Comparison of ENCODE assay signal across 33 cellular contexts in genomic region chr6:32905078-32905477, GRCh38. TPM values are rescaled to one million over a fixed set of nuclear protein-coding genes. Genes with fewer than 3 reads are reported as not detected.
"Had no signal": no experiment of that assay in that cellular context is flagged by ENCODE, and none has a peak within 500 bp of the region (broad histone marks: within the 10 kb centered on the region; RNA-seq: fewer than 3 reads in every experiment).

No MANE protein-coding gene starts in this region.

- H3K4me3 Mint-ChIP-seq: activated CD4-positive, alpha-beta T cell treated with anti-CD3 and anti-CD28 coated beads for 36 hours; activated naive CD4-positive, alpha-beta T cell treated with anti-CD3 and anti-CD28 coated beads for 36 hours; activated naive CD8-positive, alpha-beta T cell treated with anti-CD3 and anti-CD28 coated beads for 36 hours; activated T-helper 1 cell treated with anti-CD3 and anti-CD28 coated beads, Interleukin-12 subunit alpha, Interleukin-12 subunit beta, Interleukin-2, Interleukin-4 antibody, amounts not matched to agents 30 ng/mL and 10 ng/mL and 1 ng/mL, durations not matched to agents 14 hours and 24 hours and 36 hours; effector memory CD8-positive, alpha-beta T cell; natural killer cell treated with Interleukin-12 subunit alpha and Interleukin-12 subunit beta and Interleukin-15 and Interleukin-18, amount 100 ng/mL, for 72 hours; stimulated activated effector memory CD8-positive, alpha-beta T cell treated with anti-CD3 and anti-CD28 coated beads, Interleukin-12 subunit alpha, Interleukin-12 subunit beta, amount 100 ng/mL, for 72 hours; stimulated activated naive CD8-positive, alpha-beta T cell treated with anti-CD3 and anti-CD28 coated beads, Interleukin-15, Interleukin-2, amounts not matched to agents 100 ng/mL and 50 ng/mL, for 24 hours; T-cell; type B pancreatic cell had no signal

- H3K4me1 ChIP-seq: ascending aorta, heart left ventricle, left ventricle myocardium inferior, sigmoid colon, uterus had no signal

- H3K27ac Mint-ChIP-seq: activated CD4-positive, alpha-beta T cell treated with anti-CD3 and anti-CD28 coated beads for 36 hours; activated naive CD4-positive, alpha-beta T cell treated with anti-CD3 and anti-CD28 coated beads for 36 hours; activated naive CD8-positive, alpha-beta T cell treated with anti-CD3 and anti-CD28 coated beads for 36 hours; activated T-helper 1 cell treated with anti-CD3 and anti-CD28 coated beads, Interleukin-12 subunit alpha, Interleukin-12 subunit beta, Interleukin-2, Interleukin-4 antibody, amounts not matched to agents 30 ng/mL and 10 ng/mL and 1 ng/mL, durations not matched to agents 14 hours and 24 hours and 36 hours; effector memory CD8-positive, alpha-beta T cell; natural killer cell treated with Interleukin-12 subunit alpha and Interleukin-12 subunit beta and Interleukin-15 and Interleukin-18, amount 100 ng/mL, for 72 hours; stimulated activated effector memory CD8-positive, alpha-beta T cell treated with anti-CD3 and anti-CD28 coated beads, Interleukin-12 subunit alpha, Interleukin-12 subunit beta, amount 100 ng/mL, for 72 hours; stimulated activated naive CD8-positive, alpha-beta T cell treated with anti-CD3 and anti-CD28 coated beads, Interleukin-15, Interleukin-2, amounts not matched to agents 100 ng/mL and 50 ng/mL, for 24 hours; T-cell; type B pancreatic cell had no signal

- H3K27ac ChIP-seq: ascending aorta, brain microvascular endothelial cell, heart left ventricle, left ventricle myocardium inferior, sigmoid colon, thoracic aorta, uterus had no signal

- H3K9me3 Mint-ChIP-seq: activated naive CD4-positive, alpha-beta T cell treated with anti-CD3 and anti-CD28 coated beads for 36 hours; activated naive CD8-positive, alpha-beta T cell treated with anti-CD3 and anti-CD28 coated beads for 36 hours; activated T-helper 1 cell treated with anti-CD3 and anti-CD28 coated beads, Interleukin-12 subunit alpha, Interleukin-12 subunit beta, Interleukin-2, Interleukin-4 antibody, amounts not matched to agents 30 ng/mL and 10 ng/mL and 1 ng/mL, durations not matched to agents 14 hours and 24 hours and 36 hours; effector memory CD8-positive, alpha-beta T cell; natural killer cell treated with Interleukin-12 subunit alpha and Interleukin-12 subunit beta and Interleukin-15 and Interleukin-18, amount 100 ng/mL, for 72 hours; stimulated activated effector memory CD8-positive, alpha-beta T cell treated with anti-CD3 and anti-CD28 coated beads, Interleukin-12 subunit alpha, Interleukin-12 subunit beta, amount 100 ng/mL, for 72 hours; stimulated activated naive CD8-positive, alpha-beta T cell treated with anti-CD3 and anti-CD28 coated beads, Interleukin-15, Interleukin-2, amounts not matched to agents 100 ng/mL and 50 ng/mL, for 24 hours; T-cell; type B pancreatic cell had no signal

- H3K36me3 Mint-ChIP-seq: natural killer cell treated with Interleukin-12 subunit alpha and Interleukin-12 subunit beta and Interleukin-15 and Interleukin-18, amount 100 ng/mL, for 72 hours had no signal

- DNase-seq: activated CD4-positive, alpha-beta T cell treated with anti-CD3 and anti-CD28 coated beads for 36 hours; activated CD4-positive, alpha-beta T cell treated with anti-CD3 and anti-CD28 coated beads, Interleukin-2, amount 50 U/mL, for 48 hours; activated CD4-positive, CD25-positive, alpha-beta regulatory T cell; activated CD8-positive, alpha-beta memory T cell treated with anti-CD3 and anti-CD28 coated beads, Interleukin-2, amount 50 U/mL, for 4 hours; activated effector memory CD4-positive, alpha-beta T cell treated with anti-CD3 and anti-CD28 coated beads, Interleukin-2, amount 50 U/mL, for 16 hours; activated naive CD4-positive, alpha-beta T cell treated with anti-CD3 and anti-CD28 coated beads for 36 hours; activated naive CD8-positive, alpha-beta T cell treated with anti-CD3 and anti-CD28 coated beads for 36 hours; activated T-cell treated with anti-CD3 and anti-CD28 coated beads, Interleukin-2, amount 50 U/mL, for 1 hour; brain microvascular endothelial cell; cortex of kidney; effector memory CD8-positive, alpha-beta T cell; erythroblast; heart left ventricle; hypothalamus; kidney glomerular epithelial cell; left ventricle myocardium inferior; mucosa of descending colon; retina; sigmoid colon; small intestine; stimulated activated CD4-positive, alpha-beta T cell treated with anti-CD3 and anti-CD28 coated beads, Interleukin-4, amount 100 ng/mL, for 24 hours; T-cell; uterus had no signal

- H3K9me3 ChIP-seq: ascending aorta, heart left ventricle, left ventricle myocardium inferior, mucosa of descending colon, sigmoid colon, thoracic aorta, uterus had no signal

- H3K27me3 ChIP-seq: ascending aorta, brain microvascular endothelial cell, heart left ventricle, sigmoid colon, uterus had no signal

- H3K36me3 ChIP-seq: ascending aorta, brain microvascular endothelial cell, thoracic aorta, uterus had no signal

- H3K27me3 Mint-ChIP-seq: activated naive CD8-positive, alpha-beta T cell treated with anti-CD3 and anti-CD28 coated beads for 36 hours; effector memory CD8-positive, alpha-beta T cell; natural killer cell treated with Interleukin-12 subunit alpha and Interleukin-12 subunit beta and Interleukin-15 and Interleukin-18, amount 100 ng/mL, for 72 hours; T-cell; type B pancreatic cell had no signal

- H3K4me1 Mint-ChIP-seq: activated CD4-positive, alpha-beta T cell treated with anti-CD3 and anti-CD28 coated beads for 36 hours; activated naive CD8-positive, alpha-beta T cell treated with anti-CD3 and anti-CD28 coated beads for 36 hours; stimulated activated effector memory CD8-positive, alpha-beta T cell treated with anti-CD3 and anti-CD28 coated beads, Interleukin-12 subunit alpha, Interleukin-12 subunit beta, amount 100 ng/mL, for 72 hours; T-cell had no signal

- H3K4me3 ChIP-seq: ascending aorta, heart left ventricle, left ventricle myocardium inferior, lung, mucosa of descending colon, sigmoid colon, thoracic aorta, uterus had no signal

RNA-seq across cellular contexts. Expression of gene HLA-DMB, which starts 35.8 kb away (rescaled TPM):
- total RNA-seq: myocyte, osteocyte had no signal
